Comparison of ENCODE assay signal across 1 cellular context in genomic region chr2:12090072-12090471, GRCh38.
TF ChIP-seq lines count a peak whose summit lies in the region.

No MANE protein-coding gene starts in this region.

TF ChIP-seq in liver, 16 proteins besides CTCF, POLR2A, EP300 and RAD21 (continued from another document):
- TF ChIP-seq REST (IDR thresholded peaks at IDR 0.05), result no peak
- TF ChIP-seq, protein P1, sequence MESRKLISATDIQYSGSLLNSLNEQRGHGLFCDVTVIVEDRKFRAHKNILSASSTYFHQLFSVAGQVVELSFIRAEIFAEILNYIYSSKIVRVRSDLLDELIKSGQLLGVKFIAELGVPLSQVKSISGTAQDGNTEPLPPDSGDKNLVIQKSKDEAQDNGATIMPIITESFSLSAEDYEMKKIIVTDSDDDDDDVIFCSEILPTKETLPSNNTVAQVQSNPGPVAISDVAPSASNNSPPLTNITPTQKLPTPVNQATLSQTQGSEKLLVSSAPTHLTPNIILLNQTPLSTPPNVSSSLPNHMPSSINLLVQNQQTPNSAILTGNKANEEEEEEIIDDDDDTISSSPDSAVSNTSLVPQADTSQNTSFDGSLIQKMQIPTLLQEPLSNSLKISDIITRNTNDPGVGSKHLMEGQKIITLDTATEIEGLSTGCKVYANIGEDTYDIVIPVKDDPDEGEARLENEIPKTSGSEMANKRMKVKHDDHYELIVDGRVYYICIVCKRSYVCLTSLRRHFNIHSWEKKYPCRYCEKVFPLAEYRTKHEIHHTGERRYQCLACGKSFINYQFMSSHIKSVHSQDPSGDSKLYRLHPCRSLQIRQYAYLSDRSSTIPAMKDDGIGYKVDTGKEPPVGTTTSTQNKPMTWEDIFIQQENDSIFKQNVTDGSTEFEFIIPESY (IDR thresholded peaks at IDR 0.05), result no peak
